ENCODE assay signal across 11 cellular contexts in genomic region chr20:14829897-14830296, GRCh38.
DNase-seq lines count a peak whose midpoint lies in the region; ATAC-seq and TF ChIP-seq lines count a peak whose summit lies in the region.
"Had no signal": no experiment of that assay in that cellular context is flagged by ENCODE, and none has a peak within 500 bp of the region (broad histone marks: within the 10 kb centered on the region; RNA-seq: fewer than 3 reads in every experiment).

No MANE protein-coding gene starts in this region.

- no peak overlapping the region for H3K9ac ChIP-seq in neuronal stem cell (ENCODE audit: low read depth, low read length, poor library complexity)

- H3K79me1 ChIP-seq in neuronal stem cell (ENCODE audit: low read depth, low read length), result no peaks in the 10 kb centered on the region

- H3K9me3 ChIP-seq in tibial nerve (no peaks in the 10 kb centered on the region), neuronal stem cell (replicated peaks in 1 of 2; ENCODE audit: control insufficient read depth in 2 of 2, insufficient read depth in 1 of 2, low read depth in 1 of 2, low read length in 2 of 2) (no peaks in the 10 kb centered on the region)
- H3K9me3 ChIP-seq: SJSA1 had no signal

- H3K4ac ChIP-seq in neuronal stem cell (ENCODE audit: low read length), result no peak overlapping the region

- DNase-seq in NCI-H748 treated with DMSO at 0.1 percent for 48 hours (lab: John Stamatoyannopoulos, UW) (peak; percentile 47), tibial nerve (ENCODE audit: low spot score in 2 of 2) (no peak), COLO668 (lab: John Stamatoyannopoulos, UW; ENCODE audit: unreplicated experiment) (no peak), neuronal stem cell (ENCODE audit: low spot score) (no peak)
- DNase-seq in activated CD4-positive, alpha-beta T cell treated with anti-CD3 and anti-CD28 coated beads for 1 hour, result no peak
- DNase-seq: brain microvascular endothelial cell; CD8-positive, alpha-beta T cell had no signal

- no peak overlapping the region for H3K4me3 ChIP-seq in tibial nerve
- H3K4me3 ChIP-seq in neuronal stem cell (ENCODE audit: low read length in 2 of 2), result no peak overlapping the region
- H3K4me3 ChIP-seq: SJSA1 had no signal

- ATAC-seq in GM18870 (IDR thresholded peaks at IDR 0.05; ENCODE audit: unreplicated experiment), result peak; percentile 63
- peak; percentile 45 for ATAC-seq in GM21786 (IDR thresholded peaks at IDR 0.05; ENCODE audit: unreplicated experiment)
- peak; percentile 48 for ATAC-seq in HG03457 (IDR thresholded peaks at IDR 0.05; ENCODE audit: unreplicated experiment)
- ATAC-seq: CD8-positive, alpha-beta T cell had no signal

- H4K91ac ChIP-seq in neuronal stem cell (ENCODE audit: low read depth, low read length, poor library complexity), result no peak overlapping the region

- 80 to 91% methylated on average over 1 of the region's 1 CpG for WGBS in tibial nerve, 2 donors
- WGBS in neuronal stem cell (ENCODE audit: extremely low coverage in 2 of 2, insufficient read length in 2 of 2, insufficient replicate concordance in 1 of 2), 2 donors, result no CpG with 5 or more reads among the region's 1 CpG

- H2BK120ac ChIP-seq in neuronal stem cell (ENCODE audit: low read depth, low read length), result no peak overlapping the region

- H3K27me3 ChIP-seq in tibial nerve (no peaks in the 10 kb centered on the region), neuronal stem cell (ENCODE audit: control insufficient read depth in 3 of 3, insufficient read depth in 3 of 3, low read depth in 1 of 3, low read length in 3 of 3) (no peaks in the 10 kb centered on the region)
- H3K27me3 ChIP-seq: brain microvascular endothelial cell, SJSA1 had no signal

- H3K4me1 ChIP-seq in tibial nerve (no peaks in the 10 kb centered on the region), neuronal stem cell (ENCODE audit: control insufficient read depth in 2 of 2, insufficient read depth in 1 of 2, low read depth in 1 of 2, low read length in 2 of 2) (peaks cover 5 to 14% of the 10 kb centered on the region in 2 donors)
- H3K4me1 ChIP-seq: SJSA1 had no signal

- H2BK12ac ChIP-seq in neuronal stem cell (ENCODE audit: low read length), result no peak overlapping the region

- H2AFZ ChIP-seq in neuronal stem cell (ENCODE audit: low read length), result no peak overlapping the region

- H4K8ac ChIP-seq in neuronal stem cell (ENCODE audit: low read depth, low read length), result no peak overlapping the region

- TF ChIP-seq POLR2A in tibial nerve (IDR thresholded peaks at IDR 0.05), result no peak

- no peak for TF ChIP-seq CTCF in tibial nerve (IDR thresholded peaks at IDR 0.05)

- H3K27ac ChIP-seq in tibial nerve, result no peak overlapping the region
- no peak overlapping the region for H3K27ac ChIP-seq in neuronal stem cell (replicated peaks; ENCODE audit: low read length)
- H3K27ac ChIP-seq: brain microvascular endothelial cell, SJSA1 had no signal

- H3K18ac ChIP-seq in neuronal stem cell (ENCODE audit: low read length), result no peak overlapping the region

- H3K23ac ChIP-seq in neuronal stem cell (ENCODE audit: low read depth, low read length, poor library complexity), result no peak overlapping the region

- no peak overlapping the region for H2BK15ac ChIP-seq in neuronal stem cell (ENCODE audit: low read length)

- TF ChIP-seq EP300 in tibial nerve (IDR thresholded peaks at IDR 0.05), result no peak

- no peak overlapping the region for H2AK5ac ChIP-seq in neuronal stem cell (ENCODE audit: low read depth, low read length)

- H3K4me2 ChIP-seq in neuronal stem cell (ENCODE audit: insufficient read depth, low read length, poor library complexity, severe bottlenecking), result no peak overlapping the region

- no peak overlapping the region for H2BK5ac ChIP-seq in neuronal stem cell (ENCODE audit: low read length)

- no peak overlapping the region for H3K14ac ChIP-seq in neuronal stem cell (ENCODE audit: low read length)

- no peaks in the 10 kb centered on the region for H3K36me3 ChIP-seq in tibial nerve
- H3K36me3 ChIP-seq in neuronal stem cell (replicated peaks in 1 of 2; ENCODE audit: control insufficient read depth in 2 of 2, insufficient read depth in 2 of 2, low read length in 2 of 2), result no peaks in the 10 kb centered on the region
- H3K36me3 ChIP-seq: brain microvascular endothelial cell, SJSA1 had no signal
